1 cellular context compared by ENCODE assay signal in genomic region chr3:66220602-66221377, GRCh38.
TF ChIP-seq lines count a peak whose summit lies in the region.

SLC25A26 (plus strand) TSS chr3:66221001; CDS start chr3:66221095, 94 bp downstream.

TF ChIP-seq in HepG2, 621 proteins besides CTCF, POLR2A, EP300 and RAD21 (continued from another document and continues in another):
- 0 out of 2 replicates have a peak, but pooled peaks have one; percentile 56 for TF ChIP-seq HOXA5 (CRISPR knock-in tag; IDR thresholded peaks at IDR 0.05)
- peak; percentile 92 for TF ChIP-seq ASH2L (IDR thresholded peaks at IDR 0.05; ENCODE audit: insufficient read length, low read depth, low read length)
- TF ChIP-seq ZNF343 (CRISPR knock-in tag; IDR thresholded peaks at IDR 0.05), result peak; percentile 70; the same call in 1 of the 2 replicates
- no peak for TF ChIP-seq CAMTA2 (CRISPR knock-in tag; IDR thresholded peaks at IDR 0.05; ENCODE audit: borderline replicate concordance)
- no peak for TF ChIP-seq ZNF761 (CRISPR knock-in tag; conservative IDR thresholded peaks at IDR 0.05)
- TF ChIP-seq CBFB (CRISPR knock-in tag; IDR thresholded peaks at IDR 0.05), result peak; percentile 80
- no peak for TF ChIP-seq ZNF496 (CRISPR knock-in tag; IDR thresholded peaks at IDR 0.05; ENCODE audit: insufficient replicate concordance)
- no peak for TF ChIP-seq FOXC1 (CRISPR knock-in tag; IDR thresholded peaks at IDR 0.05; ENCODE audit: borderline replicate concordance)
- peak; percentile 92 for TF ChIP-seq ZNF501 (CRISPR knock-in tag; IDR thresholded peaks at IDR 0.05)
- peak; percentile 86; the same call in 1 of the 2 replicates for TF ChIP-seq ZNF891 (CRISPR knock-in tag; IDR thresholded peaks at IDR 0.05)
- TF ChIP-seq FUBP1 (CRISPR knock-in tag; IDR thresholded peaks at IDR 0.05; ENCODE audit: borderline replicate concordance), result no peak
- peak; percentile 100 for TF ChIP-seq FOXK1 (CRISPR knock-in tag; IDR thresholded peaks at IDR 0.05; ENCODE audit: borderline replicate concordance, low read depth)
- 0 out of 2 replicates have a peak, but pooled peaks have one; percentile 30 for TF ChIP-seq NFKBIZ (CRISPR knock-in tag; IDR thresholded peaks at IDR 0.05)
- TF ChIP-seq ZNF740 (CRISPR knock-in tag; IDR thresholded peaks at IDR 0.05), result no peak; the same call in 1 of the 2 replicates
- TF ChIP-seq SSRP1 (CRISPR knock-in tag; IDR thresholded peaks at IDR 0.05), result no peak
- TF ChIP-seq ZBTB21 (CRISPR knock-in tag; IDR thresholded peaks at IDR 0.05), result 0 out of 2 replicates have a peak, but pooled peaks have one; percentile 68
- TF ChIP-seq SIX1 (CRISPR knock-in tag; IDR thresholded peaks at IDR 0.05; ENCODE audit: borderline replicate concordance), result no peak
- 0 out of 2 replicates have a peak, but pooled peaks have one; percentile 35 for TF ChIP-seq ZNF264 (CRISPR knock-in tag; IDR thresholded peaks at IDR 0.05)
- no peak for TF ChIP-seq ZNF7 (CRISPR knock-in tag; IDR thresholded peaks at IDR 0.05)
- TF ChIP-seq ZNF644 (CRISPR knock-in tag; IDR thresholded peaks at IDR 0.05; ENCODE audit: low read depth), result 0 out of 2 replicates have a peak, but pooled peaks have one; percentile 6
- no peak for TF ChIP-seq SMAD9 (CRISPR knock-in tag; IDR thresholded peaks at IDR 0.05)
- TF ChIP-seq ZNF776 (CRISPR knock-in tag; IDR thresholded peaks at IDR 0.05), result no peak
- TF ChIP-seq SALL2 (CRISPR knock-in tag; IDR thresholded peaks at IDR 0.05), result peak; percentile 82
- TF ChIP-seq NFE2L2 (IDR thresholded peaks at IDR 0.05; ENCODE audit: low read length), result no peak
- TF ChIP-seq POGK (CRISPR knock-in tag; conservative IDR thresholded peaks at IDR 0.05), result peak; percentile 81; the same call in 1 of the 2 replicates
- no peak for TF ChIP-seq ZFP36 (IDR thresholded peaks at IDR 0.05; ENCODE audit: borderline replicate concordance, low read depth, low read length, partially characterized antibody)
- TF ChIP-seq KDM5B (CRISPR knock-in tag; IDR thresholded peaks at IDR 0.05; ENCODE audit: borderline replicate concordance), result peak; percentile 81; the same call in 1 of the 2 replicates
- TF ChIP-seq PPARG (CRISPR knock-in tag; conservative IDR thresholded peaks at IDR 0.05), result no peak
- TF ChIP-seq ZBTB37 (CRISPR knock-in tag; IDR thresholded peaks at IDR 0.05), result no peak
- TF ChIP-seq ZNF280D (CRISPR knock-in tag; IDR thresholded peaks at IDR 0.05), result no peak
- TF ChIP-seq DRAP1 (CRISPR knock-in tag; IDR thresholded peaks at IDR 0.05), result peak; percentile 75
- TF ChIP-seq ZNF317 (CRISPR knock-in tag; IDR thresholded peaks at IDR 0.05), result peak; percentile 81; the same call in 1 of the 2 replicates
- TF ChIP-seq ZXDC (CRISPR knock-in tag; IDR thresholded peaks at IDR 0.05), result peak; percentile 31; the same call in 1 of the 2 replicates
- TF ChIP-seq RERE (CRISPR knock-in tag; IDR thresholded peaks at IDR 0.05; ENCODE audit: low read depth), result no peak
- no peak for TF ChIP-seq ZNF672 (CRISPR knock-in tag; IDR thresholded peaks at IDR 0.05)
- peak; percentile 48; the same call in 1 of the 2 replicates for TF ChIP-seq ZBTB2 (CRISPR knock-in tag; IDR thresholded peaks at IDR 0.05; ENCODE audit: low read depth)
- TF ChIP-seq RORA (CRISPR knock-in tag; IDR thresholded peaks at IDR 0.05), result no peak
- TF ChIP-seq AGO1 (IDR thresholded peaks at IDR 0.05; ENCODE audit: low read depth, low read length, poor library complexity, severe bottlenecking), result no peak
- TF ChIP-seq DPF2 (CRISPR knock-in tag; IDR thresholded peaks at IDR 0.05; ENCODE audit: borderline replicate concordance, low read depth), result no peak
- TF ChIP-seq FOXJ3 (CRISPR knock-in tag; IDR thresholded peaks at IDR 0.05; ENCODE audit: borderline replicate concordance), result no peak
- TF ChIP-seq ZNF775 (CRISPR knock-in tag; IDR thresholded peaks at IDR 0.05; ENCODE audit: borderline replicate concordance), result no peak
- no peak for TF ChIP-seq THYN1 (CRISPR knock-in tag; IDR thresholded peaks at IDR 0.05; ENCODE audit: borderline replicate concordance, low read depth)
- TF ChIP-seq ADNP (CRISPR knock-in tag; IDR thresholded peaks at IDR 0.05), result no peak
- no peak for TF ChIP-seq ZNF17 (CRISPR knock-in tag; IDR thresholded peaks at IDR 0.05)
- no peak for TF ChIP-seq HMGA1 (CRISPR knock-in tag; conservative IDR thresholded peaks at IDR 0.05)
